Comparison of ENCODE assay signal across 8 cellular contexts in the genomic region with DNA sequence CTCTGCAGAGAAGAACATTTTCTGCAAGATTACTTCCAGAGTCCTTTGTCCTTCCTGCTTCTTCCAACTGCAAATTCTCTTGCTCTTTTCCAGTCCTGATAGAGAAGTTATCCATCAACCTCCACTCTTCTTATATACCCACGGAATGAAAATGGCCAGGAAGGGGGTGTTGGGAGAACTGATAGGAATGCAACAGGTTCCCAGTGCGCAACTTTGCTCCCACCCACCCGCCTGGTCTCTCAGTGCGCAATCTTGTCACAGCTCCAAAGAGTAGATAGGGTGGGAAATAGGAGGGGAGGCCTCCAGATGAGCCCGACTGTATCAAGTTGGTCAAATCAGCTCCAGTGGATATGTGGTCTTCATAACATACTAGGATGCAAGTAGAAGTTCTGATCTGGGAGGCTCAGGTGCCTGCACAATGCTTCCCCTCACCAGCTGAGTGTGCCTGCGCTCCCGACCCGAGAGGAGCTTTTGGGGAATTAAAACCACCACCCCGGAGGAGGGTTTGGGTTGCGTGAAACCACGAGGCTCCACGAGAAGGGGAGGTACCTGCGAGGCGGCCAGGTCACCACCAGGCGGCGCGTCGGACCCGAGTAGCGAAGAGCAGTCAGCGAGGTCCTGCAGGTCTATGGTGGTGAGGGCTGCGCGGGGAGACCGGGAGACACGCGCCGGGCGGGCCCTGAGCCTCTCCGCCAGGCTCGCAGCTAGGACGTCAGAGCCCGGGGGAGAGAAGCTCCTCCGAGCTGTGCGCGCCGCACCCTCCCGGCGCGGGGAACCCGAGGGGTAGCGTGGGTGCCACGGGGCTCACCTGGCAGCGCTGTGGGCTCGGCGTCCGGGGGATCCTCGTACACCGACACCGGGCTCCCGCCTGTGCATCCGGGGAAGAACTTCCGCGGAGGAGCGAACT. TPM values are rescaled to one million over a fixed set of nuclear protein-coding genes. Genes with fewer than 3 reads are reported as not detected.
DNase-seq lines count a peak whose midpoint lies in the region.

No MANE protein-coding gene starts in this region.

- H3K36me3 ChIP-seq in H7 (replicated peaks; ENCODE audit: control insufficient read depth, insufficient read depth, low read length): no peaks in the 10 kb centered on the region
- no peaks in the 10 kb centered on the region for H3K36me3 ChIP-seq in MG63

- H3K4me3 ChIP-seq in H7 (ENCODE audit: insufficient read depth, low read depth, low read length): peak overlapping the region; percentile 47
- H3K4me3 ChIP-seq in MG63: peak overlapping the region; percentile 71

- peak; percentile 43 for DNase-seq in GDM1 (lab: John Stamatoyannopoulos, UW)
- peak; percentile 92 for DNase-seq in H7
- peak; percentile 83 for DNase-seq in MG63
- DNase-seq in SK-N-DZ (ENCODE audit: low spot score): peak; percentile 83
- peak; percentile 68 for DNase-seq in astrocyte of the hippocampus (ENCODE audit: low read depth, low spot score)
- DNase-seq in inferior parietal cortex (ENCODE audit: extremely low spot score): peak; percentile 21
- DNase-seq in stimulated activated CD4-positive, alpha-beta T cell treated with anti-CD3 and anti-CD28 coated beads, Interleukin-4, amount 100 ng/mL, for 4 hours: peak; percentile 41 to 66
- DNase-seq in NK-92 (lab: John Stamatoyannopoulos, UW; ENCODE audit: unreplicated experiment): no peak

- no peaks in the 10 kb centered on the region for H3K9me3 ChIP-seq in MG63

- H3K27me3 ChIP-seq in H7 (ENCODE audit: control insufficient read depth, insufficient read depth, low read length): peaks cover 99% of the 10 kb centered on the region
- H3K27me3 ChIP-seq in MG63: no peaks in the 10 kb centered on the region

RNA-seq across cellular contexts. Expression of a gene that starts 0.8 kb away (rescaled TPM):
- total RNA-seq in H7 (2014; rRNA removed; shearing (Covaris generic)): not detected in 2 replicates
- 7.1 TPM in 1 of 2 replicates, not detected in the other for total RNA-seq in MG63 (2014; rRNA removed; shearing (Covaris generic); ENCODE audit: low replicate concordance)
- polyA plus RNA-seq in SK-N-DZ (2014; cell fraction: cytosol; rRNA removed): 0.60 TPM in 1 of 2 replicates, not detected in the other
- polyA plus RNA-seq in SK-N-DZ (2014; cell fraction: nucleus; rRNA removed): 0.33 and 0.83 TPM in 2 replicates

RNA-seq across cellular contexts. Expression of a gene that starts 7.1 kb away (rescaled TPM):
- 0.35 TPM in 1 of 2 replicates, not detected in the other for total RNA-seq in H7 (2014; rRNA removed; shearing (Covaris generic))
- 0.39 and 0.89 TPM in 2 replicates for total RNA-seq in MG63 (2014; rRNA removed; shearing (Covaris generic); ENCODE audit: low replicate concordance)
- 0.23 and 0.69 TPM in 2 replicates for polyA plus RNA-seq in SK-N-DZ (2014; cell fraction: cytosol; rRNA removed)
- not detected in 2 replicates for polyA plus RNA-seq in SK-N-DZ (2014; cell fraction: nucleus; rRNA removed)

RNA-seq across cellular contexts. Expression of a gene that starts 53.3 kb away (rescaled TPM):
- not detected in 2 replicates for total RNA-seq in H7 (2014; rRNA removed; shearing (Covaris generic))
- not detected in 2 replicates for total RNA-seq in MG63 (2014; rRNA removed; shearing (Covaris generic); ENCODE audit: low replicate concordance)
- polyA plus RNA-seq in SK-N-DZ (2014; cell fraction: cytosol; rRNA removed): not detected in 2 replicates
- polyA plus RNA-seq in SK-N-DZ (2014; cell fraction: nucleus; rRNA removed): not detected in 2 replicates
